In genomic region chr18:48342588-48342987, GRCh38 we compare ENCODE assay signal across 14 cellular contexts.
A peak's percentile ranks its signal among the peaks of the same experiment; 100 is the strongest.
DNase-seq lines count a peak whose midpoint lies in the region; ATAC-seq and TF ChIP-seq lines count a peak whose summit lies in the region.
"Had no signal": no experiment of that assay in that cellular context is flagged by ENCODE, and none has a peak within 500 bp of the region (broad histone marks: within the 10 kb centered on the region; RNA-seq: fewer than 3 reads in every experiment).

No MANE protein-coding gene starts in this region.

- H3K9me3 Mint-ChIP-seq in nephron (no peaks in the 10 kb centered on the region), glutamatergic neuron (ENCODE audit: unreplicated experiment) (peaks cover 2% of the 10 kb centered on the region)

- DNase-seq in DMS53 (lab: John Stamatoyannopoulos, UW) (peak; percentile 86), NCI-H2029 treated with DMSO at 0.1 percent for 48 hours (lab: John Stamatoyannopoulos, UW) (peak; percentile 30), ascending aorta (ENCODE audit: low spot score in 2 of 2) (no peak), glutamatergic neuron (no peak), SKM-1 treated with dmso at 0.1 percent for 144 hours (lab: John Stamatoyannopoulos, UW; ENCODE audit: unreplicated experiment) (no peak)
- DNase-seq: activated naive CD4-positive, alpha-beta T cell treated with anti-CD3 and anti-CD28 coated beads, Interleukin-2, amount 50 U/mL, for 16 hours; NCI-H748 treated with DMSO at 0.1 percent for 48 hours; uterus had no signal

- peaks cover 4% of the 10 kb centered on the region for H3K27me3 Mint-ChIP-seq in nephron (ENCODE audit: low read depth)
- peaks cover 3% of the 10 kb centered on the region for H3K27me3 Mint-ChIP-seq in glutamatergic neuron (ENCODE audit: unreplicated experiment)

- H3K4me3 Mint-ChIP-seq in nephron, result no peak overlapping the region
- H3K4me3 Mint-ChIP-seq in glutamatergic neuron (ENCODE audit: unreplicated experiment), result no peak overlapping the region

- H3K27me3 ChIP-seq in ascending aorta, result no peaks in the 10 kb centered on the region
- H3K27me3 ChIP-seq: uterus had no signal

- H3K36me3 Mint-ChIP-seq in nephron (ENCODE audit: low read depth), result no peaks in the 10 kb centered on the region
- H3K36me3 Mint-ChIP-seq in glutamatergic neuron (ENCODE audit: unreplicated experiment), result no peaks in the 10 kb centered on the region

- TF ChIP-seq CTCF in ascending aorta (IDR thresholded peaks at IDR 0.05), result no peak
- TF ChIP-seq CTCF in nephron (IDR thresholded peaks at IDR 0.05; ENCODE audit: unreplicated experiment in 3 of 3), result no peak
- TF ChIP-seq CTCF in glutamatergic neuron (IDR thresholded peaks at IDR 0.05; ENCODE audit: partially characterized antibody, unreplicated experiment), result no peak

- peak overlapping the region in 2 of 3 experiments; percentile 47 to 81 for H3K27ac Mint-ChIP-seq in nephron
- H3K27ac Mint-ChIP-seq in glutamatergic neuron (ENCODE audit: unreplicated experiment), result no peak overlapping the region

- H3K4me3 ChIP-seq in ascending aorta, result peak overlapping the region; percentile 35 to 37
- H3K4me3 ChIP-seq: K562, uterus had no signal

- ATAC-seq in GM21529 (IDR thresholded peaks at IDR 0.05; ENCODE audit: unreplicated experiment), result no peak
- ATAC-seq in HG02610 (IDR thresholded peaks at IDR 0.05; ENCODE audit: unreplicated experiment), result no peak
- ATAC-seq: K562 had no signal

- no peaks in the 10 kb centered on the region for H3K36me3 ChIP-seq in ascending aorta
- H3K36me3 ChIP-seq: neutrophil, uterus had no signal

- H3K9me3 ChIP-seq in ascending aorta, result no peaks in the 10 kb centered on the region
- H3K9me3 ChIP-seq: neutrophil, uterus had no signal

- H3K4me1 Mint-ChIP-seq in nephron (peaks cover 39% of the 10 kb centered on the region), glutamatergic neuron (ENCODE audit: low read depth, unreplicated experiment) (peaks cover 27% of the 10 kb centered on the region)

- intact Hi-C loops in ascending aorta (cut with DNase I), result loop anchor here (5.0 kb wide), 3 partner anchors 65 to 180 kb away; partner anchors contain the start of gene ZBTB7C

- H3K27ac ChIP-seq in ascending aorta, result peak overlapping the region; percentile 81 to 84
- H3K27ac ChIP-seq: epithelial cell of prostate, neutrophil, uterus had no signal

- peaks cover 4 to 26% of the 10 kb centered on the region in 2 donors for H3K4me1 ChIP-seq in ascending aorta
- H3K4me1 ChIP-seq: uterus had no signal

Comparison
In these comparisons a context has a peak if more than half of its experiments do, and no peak if none do; other contexts are left out.
1. DNase-seq: peak in DMS53 (single experiment) and NCI-H2029 treated with DMSO at 0.1 percent for 48 hours (single experiment); none in ascending aorta (0 of 2), glutamatergic neuron (single experiment) and SKM-1 treated with dmso at 0.1 percent for 144 hours (single experiment).